Comparison of ENCODE assay signal across 9 cellular contexts in genomic region chr11:7014118-7014517, GRCh38. TPM values are rescaled to one million over a fixed set of nuclear protein-coding genes. Genes with fewer than 3 reads are reported as not detected.
"Had no signal": no experiment of that assay in that cellular context is flagged by ENCODE, and none has a peak within 500 bp of the region (broad histone marks: within the 10 kb centered on the region; RNA-seq: fewer than 3 reads in every experiment).

No MANE protein-coding gene starts in this region.

- H3K9ac ChIP-seq: GM23248, KMS-11 had no signal

- H3K9me3 ChIP-seq: HAP-1 had no signal

- H3K36me3 ChIP-seq: HAP-1 had no signal

- H3K4me2 ChIP-seq: KMS-11 had no signal

- FAIRE-seq: HTR-8/SVneo had no signal

- H3K27ac ChIP-seq: GM23248, KMS-11 had no signal

- ATAC-seq: HCT116 had no signal

- DNase-seq: GM23248, GOT3, H7, KBM-7 had no signal

- H2AFZ ChIP-seq: GM23248 had no signal

- H3K4me3 ChIP-seq: GM23248, HAP-1 had no signal

RNA-seq across cellular contexts. Expression of gene NLRP14, which starts 6.2 kb away (rescaled TPM):
- total RNA-seq: GM23248, HT-29 had no signal
- polyA plus RNA-seq: GM23248 had no signal
